Comparison of ENCODE assay signal across 8 cellular contexts in genomic region chr7:115748123-115748738, GRCh38.
A peak's percentile ranks its signal among the peaks of the same experiment; 100 is the strongest.
DNase-seq lines count a peak whose midpoint lies in the region; ATAC-seq and TF ChIP-seq lines count a peak whose summit lies in the region.

No MANE protein-coding gene starts in this region.

- no peak for ATAC-seq in HG02623 (IDR thresholded peaks at IDR 0.05; ENCODE audit: unreplicated experiment)

- POLR2A ChIA-PET in activated CD4-positive, alpha-beta T cell treated with anti-CD3 and anti-CD28 coated beads, Interleukin-2, amount 10 ng/mL, durations not matched to agents 7 days and 5 days (lab: Charles Lee): no interaction called here

- TF ChIP-seq CTCF in LNCAP (IDR thresholded peaks at IDR 0.05) (peak; percentile 60), nephron (IDR thresholded peaks at IDR 0.05; ENCODE audit: unreplicated experiment in 3 of 3) (peak; percentile 38 to 65 (median 40)), tibial artery (IDR thresholded peaks at IDR 0.05) (no peak)

- no peak overlapping the region for H3K4me3 Mint-ChIP-seq in nephron
- H3K4me3 Mint-ChIP-seq in activated CD4-positive, alpha-beta T cell treated with anti-CD3 and anti-CD28 coated beads, Interleukin-2, amount 10 ng/mL, durations not matched to agents 7 days and 5 days: no peak overlapping the region

- H3K27ac ChIP-seq in tibial artery (no peak overlapping the region), substantia nigra (ENCODE audit: low read depth, low read length, poor library complexity, severe bottlenecking) (no peak overlapping the region)

- no peaks in the 10 kb centered on the region for H3K9me3 Mint-ChIP-seq in nephron
- no peaks in the 10 kb centered on the region for H3K9me3 Mint-ChIP-seq in activated CD4-positive, alpha-beta T cell treated with anti-CD3 and anti-CD28 coated beads, Interleukin-2, amount 10 ng/mL, durations not matched to agents 7 days and 5 days

- H3K36me3 Mint-ChIP-seq in nephron (ENCODE audit: low read depth): no peaks in the 10 kb centered on the region
- H3K36me3 Mint-ChIP-seq in activated CD4-positive, alpha-beta T cell treated with anti-CD3 and anti-CD28 coated beads, Interleukin-2, amount 10 ng/mL, durations not matched to agents 7 days and 5 days (ENCODE audit: low read depth): no peaks in the 10 kb centered on the region

- no peaks in the 10 kb centered on the region for H3K9me3 ChIP-seq in tibial artery

- intact Hi-C loops in tibial artery (cut with DNase I; ENCODE audit: low total_unique reads): no loop called here

- H3K4me3 ChIP-seq in tibial artery: no peak overlapping the region

- CTCF ChIA-PET in activated CD4-positive, alpha-beta T cell treated with anti-CD3 and anti-CD28 coated beads, Interleukin-2, amount 10 ng/mL, durations not matched to agents 7 days and 5 days (lab: Charles Lee): no interaction called here

- no peaks in the 10 kb centered on the region for H3K27me3 ChIP-seq in tibial artery

- H3K4me1 ChIP-seq in tibial artery: no peaks in the 10 kb centered on the region

- no peak overlapping the region for H3K27ac Mint-ChIP-seq in nephron
- H3K27ac Mint-ChIP-seq in activated CD4-positive, alpha-beta T cell treated with anti-CD3 and anti-CD28 coated beads, Interleukin-2, amount 10 ng/mL, durations not matched to agents 7 days and 5 days: no peak overlapping the region

- H3K36me3 ChIP-seq in tibial artery: no peaks in the 10 kb centered on the region

- H3K4me1 Mint-ChIP-seq in nephron: peaks cover 6% of the 10 kb centered on the region
- no peaks in the 10 kb centered on the region for H3K4me1 Mint-ChIP-seq in activated CD4-positive, alpha-beta T cell treated with anti-CD3 and anti-CD28 coated beads, Interleukin-2, amount 10 ng/mL, durations not matched to agents 7 days and 5 days

- no peaks in the 10 kb centered on the region for H3K27me3 Mint-ChIP-seq in nephron (ENCODE audit: low read depth)
- H3K27me3 Mint-ChIP-seq in activated CD4-positive, alpha-beta T cell treated with anti-CD3 and anti-CD28 coated beads, Interleukin-2, amount 10 ng/mL, durations not matched to agents 7 days and 5 days: no peaks in the 10 kb centered on the region

- peak; percentile 5 for DNase-seq in GM03348 (ENCODE audit: low spot score)
- peak; percentile 10 for DNase-seq in amniotic epithelial cell (ENCODE audit: low read depth)
- DNase-seq in tibial artery: no peak
- no peak for DNase-seq in activated CD4-positive, alpha-beta T cell treated with anti-CD3 and anti-CD28 coated beads, Interleukin-2, amount 10 ng/mL, durations not matched to agents 7 days and 5 days
- DNase-seq in substantia nigra (lab: John Stamatoyannopoulos, UW): no peak

Comparison
In these comparisons a context has a peak if more than half of its experiments do, and no peak if none do; other contexts are left out.
1. DNase-seq: peak in GM03348 (single experiment) and amniotic epithelial cell (single experiment); none in tibial artery (0 of 2), activated CD4-positive, alpha-beta T cell treated with anti-CD3 and anti-CD28 coated beads, Interleukin-2, amount 10 ng/mL, durations not matched to agents 7 days and 5 days (single experiment) and substantia nigra (0 of 49).
2. CTCF ChIP-seq: peak in LNCAP (single experiment) and nephron (3 of 3); none in tibial artery (0 of 2).